10 cellular contexts compared by ENCODE assay signal in genomic region chr13:24038846-24039330, GRCh38.
A peak's percentile ranks its signal among the peaks of the same experiment; 100 is the strongest.
DNase-seq lines count a peak whose midpoint lies in the region; ATAC-seq, FAIRE-seq and TF ChIP-seq lines count a peak whose summit lies in the region.
"Had no signal": no experiment of that assay in that cellular context is flagged by ENCODE, and none has a peak within 500 bp of the region (broad histone marks: within the 10 kb centered on the region; RNA-seq: fewer than 3 reads in every experiment).

No MANE protein-coding gene starts in this region.

- no peaks in the 10 kb centered on the region for H3K27me3 ChIP-seq in transverse colon

- no peak for TF ChIP-seq POLR2A in transverse colon (IDR thresholded peaks at IDR 0.05)

- peak; percentile 40 for ATAC-seq in activated CD8-positive, alpha-beta memory T cell treated with anti-CD3 and anti-CD28 coated beads, Interleukin-2, amount 10 ng/mL, durations not matched to agents 7 days and 5 days
- peak; percentile 77 for ATAC-seq in left colon
- no peak for ATAC-seq in omental fat pad (ENCODE audit: low FRiP score)
- ATAC-seq in HG03354 (IDR thresholded peaks at IDR 0.05; ENCODE audit: poor library complexity, severe bottlenecking, unreplicated experiment) = no peak

- WGBS in transverse colon (ENCODE audit: low coverage in 1 of 2), 2 donors = 23 to 40% methylated on average over 1 to 3 of the region's 3 CpGs

- no peaks in the 10 kb centered on the region for H3K9me3 Mint-ChIP-seq in activated CD8-positive, alpha-beta memory T cell treated with anti-CD3 and anti-CD28 coated beads, Interleukin-2, amount 10 ng/mL, durations not matched to agents 7 days and 5 days (ENCODE audit: low read depth)
- H3K9me3 Mint-ChIP-seq: CD4-positive, CD25-positive, alpha-beta regulatory T cell had no signal

- H3K36me3 ChIP-seq in transverse colon = no peaks in the 10 kb centered on the region

- peaks cover 7 to 21% (median 14%) of the 10 kb centered on the region in 4 donors for H3K4me1 ChIP-seq in transverse colon

- in situ Hi-C loops in transverse colon (cut with MboI; ENCODE audit: low pct_ligation_motif_present in 1 of 4, low pct_unique_long_range_greater_than_20kb in 1 of 4, low sequenced_read_pairs in 3 of 4) = no loop called here

- H3K9me3 ChIP-seq in transverse colon = no peaks in the 10 kb centered on the region

- no peak for DNase-seq in activated CD8-positive, alpha-beta memory T cell treated with anti-CD3 and anti-CD28 coated beads, Interleukin-2, amount 10 ng/mL, durations not matched to agents 7 days and 5 days
- no peak for DNase-seq in activated CD8-positive, alpha-beta memory T cell treated with anti-CD3 and anti-CD28 coated beads, Interleukin-2, amount 50 U/mL, for 4 hours
- DNase-seq in amygdala (lab: John Stamatoyannopoulos, UW) = peak in 41 of 56 donors; percentile 14 to 80 (median 49)
- no peak for DNase-seq in left colon
- peak; percentile 16 for DNase-seq in transverse colon
- no peak for DNase-seq in omental fat pad (ENCODE audit: low spot score)
- DNase-seq in HTR-8/SVneo (ENCODE audit: insufficient read length, low spot score) = no peak
- DNase-seq: activated CD8-positive, alpha-beta memory T cell treated with anti-CD3 and anti-CD28 coated beads for 24 hours; CD4-positive, CD25-positive, alpha-beta regulatory T cell had no signal

- no peaks in the 10 kb centered on the region for H3K36me3 Mint-ChIP-seq in activated CD8-positive, alpha-beta memory T cell treated with anti-CD3 and anti-CD28 coated beads, Interleukin-2, amount 10 ng/mL, durations not matched to agents 7 days and 5 days
- H3K36me3 Mint-ChIP-seq: CD4-positive, CD25-positive, alpha-beta regulatory T cell had no signal

- TF ChIP-seq EP300 in transverse colon (IDR thresholded peaks at IDR 0.05; ENCODE audit: low read depth) = no peak

- H3K4me1 Mint-ChIP-seq in activated CD8-positive, alpha-beta memory T cell treated with anti-CD3 and anti-CD28 coated beads, Interleukin-2, amount 10 ng/mL, durations not matched to agents 7 days and 5 days = peaks cover 40% of the 10 kb centered on the region

- CTCF ChIA-PET in activated CD8-positive, alpha-beta memory T cell treated with anti-CD3 and anti-CD28 coated beads, Interleukin-2, amount 10 ng/mL, durations not matched to agents 7 days and 5 days (lab: Charles Lee) = interaction anchor here (0.7 to 3.3 kb wide), 11 partner anchors 11 to 190 kb away, joined by 3 to 12 read pairs (median 4); no protein-coding TSS in a partner anchor

- H3K27ac Mint-ChIP-seq in activated CD8-positive, alpha-beta memory T cell treated with anti-CD3 and anti-CD28 coated beads, Interleukin-2, amount 10 ng/mL, durations not matched to agents 7 days and 5 days = peak overlapping the region; percentile 77
- H3K27ac Mint-ChIP-seq: CD4-positive, CD25-positive, alpha-beta regulatory T cell had no signal

- H3K4me3 ChIP-seq in transverse colon = no peak overlapping the region

- FAIRE-seq in HTR-8/SVneo (lab: Jason Lieb, UNC) = no peak

- peak overlapping the region; percentile 22 to 40 (median 32) for H3K27ac ChIP-seq in transverse colon

- H3K4me3 Mint-ChIP-seq in activated CD8-positive, alpha-beta memory T cell treated with anti-CD3 and anti-CD28 coated beads, Interleukin-2, amount 10 ng/mL, durations not matched to agents 7 days and 5 days = peak overlapping the region; percentile 37
- H3K4me3 Mint-ChIP-seq: CD4-positive, CD25-positive, alpha-beta regulatory T cell had no signal

- peaks cover 4% of the 10 kb centered on the region for H3K27me3 Mint-ChIP-seq in activated CD8-positive, alpha-beta memory T cell treated with anti-CD3 and anti-CD28 coated beads, Interleukin-2, amount 10 ng/mL, durations not matched to agents 7 days and 5 days

- intact Hi-C loops in left colon (cut with DNase I, micrococcal nuclease) = no loop called here
- intact Hi-C loops in transverse colon (cut with DNase I; ENCODE audit: low total_unique reads) = no loop called here

- TF ChIP-seq CTCF in transverse colon (IDR thresholded peaks at IDR 0.05) (no peak), omental fat pad (IDR thresholded peaks at IDR 0.05) (no peak)

Comparison
In these comparisons a context has a peak if more than half of its experiments do, and no peak if none do; other contexts are left out.
1. ATAC-seq: peak in activated CD8-positive, alpha-beta memory T cell treated with anti-CD3 and anti-CD28 coated beads, Interleukin-2, amount 10 ng/mL, durations not matched to agents 7 days and 5 days (single experiment) and left colon (single experiment); none in omental fat pad (single experiment) and HG03354 (single experiment).
2. DNase-seq: peak in amygdala (41 of 56) and transverse colon (single experiment); none in activated CD8-positive, alpha-beta memory T cell treated with anti-CD3 and anti-CD28 coated beads, Interleukin-2, amount 10 ng/mL, durations not matched to agents 7 days and 5 days (single experiment), activated CD8-positive, alpha-beta memory T cell treated with anti-CD3 and anti-CD28 coated beads, Interleukin-2, amount 50 U/mL, for 4 hours (single experiment), left colon (0 of 2), omental fat pad (single experiment) and HTR-8/SVneo (single experiment).